ENCODE assay signal across 8 cellular contexts in genomic region chr4:174365018-174365587, GRCh38.
DNase-seq lines count a peak whose midpoint lies in the region; ATAC-seq, FAIRE-seq and TF ChIP-seq lines count a peak whose summit lies in the region.

No MANE protein-coding gene starts in this region.

- H3K4me1 Mint-ChIP-seq in GM23338 = peaks cover 6% of the 10 kb centered on the region

- no peak overlapping the region for H3K4me3 ChIP-seq in GM23338
- no peak overlapping the region for H3K4me3 ChIP-seq in foreskin fibroblast (ENCODE audit: low read depth in 1 of 2, low read length in 2 of 2)
- no peak overlapping the region for H3K4me3 ChIP-seq in stomach

- ATAC-seq in GM23338 = no peak

- H3K4me2 ChIP-seq in GM23338 = no peak overlapping the region

- peaks cover 35% of the 10 kb centered on the region; the same call in 2 of the 3 replicates for H3K9me3 Mint-ChIP-seq in GM23338

- DNase-seq in COLO829 (ENCODE audit: low spot score) (peak; percentile 27), GM23338 (ENCODE audit: low spot score) (peak; percentile 63), RCC 7860 (ENCODE audit: low spot score) (peak; percentile 6), foreskin fibroblast (peak in 1 of 2 donors; percentile 61), stomach (no peak), activated gamma-delta T cell (lab: John Stamatoyannopoulos, UW) (no peak), T-helper 9 cell (no peak), 8988T (no peak)

- no peaks in the 10 kb centered on the region for H3K9me2 ChIP-seq in GM23338 (ENCODE audit: insufficient read depth)

- peaks cover 9% of the 10 kb centered on the region for H3K4me1 ChIP-seq in GM23338 (ENCODE audit: insufficient read depth)
- peaks cover 0 to 3% (median 2%) of the 10 kb centered on the region in 4 donors for H3K4me1 ChIP-seq in stomach

- H3K27me3 Mint-ChIP-seq in GM23338 (ENCODE audit: insufficient read depth, low read depth, poor library complexity) = no peaks in the 10 kb centered on the region

- no peak overlapping the region for H2AFZ ChIP-seq in GM23338

- no peak overlapping the region for H3K27ac Mint-ChIP-seq in GM23338

- no peak for TF ChIP-seq POLR2A in stomach (IDR thresholded peaks at IDR 0.05)

- intact Hi-C loops in stomach (cut with DNase I; ENCODE audit: low total_unique reads) = loop anchor here (10.0 kb wide), 1 partner anchor 350 kb away; no protein-coding TSS in a partner anchor

- no peak overlapping the region for H3K4me3 Mint-ChIP-seq in GM23338

- H3K27me3 ChIP-seq in GM23338 (ENCODE audit: insufficient read depth) (no peaks in the 10 kb centered on the region), stomach (no peaks in the 10 kb centered on the region)

- peak; percentile 84 for FAIRE-seq in RCC 7860 (lab: Jason Lieb, UNC)

- TF ChIP-seq CTCF in GM23338 (conservative IDR thresholded peaks at IDR 0.05; ENCODE audit: low read depth in 2 of 2) (peak; percentile 53 to 80), foreskin fibroblast (IDR thresholded peaks at IDR 0.05; ENCODE audit: low read depth, low read length) (peak; percentile 9), stomach (IDR thresholded peaks at IDR 0.05) (peak in 4 of 7 experiments; percentile 39 to 55 (median 44))

- H3K36me3 ChIP-seq in GM23338 (ENCODE audit: insufficient read depth) = no peaks in the 10 kb centered on the region
- no peaks in the 10 kb centered on the region for H3K36me3 ChIP-seq in stomach

- H3K27ac ChIP-seq in GM23338 (ENCODE audit: low read depth) (no peak overlapping the region), stomach (no peak overlapping the region)

- H3K9me3 ChIP-seq in stomach = no peaks in the 10 kb centered on the region

- peaks cover 25% of the 10 kb centered on the region; the same call in 2 of the 3 replicates for H3K36me3 Mint-ChIP-seq in GM23338 (ENCODE audit: low read depth)

- WGBS in stomach, 5 donors = 5 to 27% (median 17%) methylated on average over 2 of the region's 2 CpGs

- TF ChIP-seq EP300 in stomach (IDR thresholded peaks at IDR 0.05) = no peak

- no peaks in the 10 kb centered on the region for H3K79me2 ChIP-seq in GM23338 (replicated peaks; ENCODE audit: insufficient read depth)

- H3F3A ChIP-seq in GM23338 (replicated peaks; ENCODE audit: low read depth) = no peaks in the 10 kb centered on the region

- no peaks in the 10 kb centered on the region for H4K20me1 ChIP-seq in GM23338 (replicated peaks; ENCODE audit: insufficient read depth)

TF ChIP-seq in GM23338, 12 proteins besides CTCF, POLR2A, EP300 and RAD21:
- TF ChIP-seq ZNF462 (CRISPR knock-in tag; IDR thresholded peaks at IDR 0.05) = no peak
- TF ChIP-seq EZH2 (IDR thresholded peaks at IDR 0.05; ENCODE audit: low read depth, unreplicated experiment) = no peak
- TF ChIP-seq STAT1 (IDR thresholded peaks at IDR 0.05; ENCODE audit: unreplicated experiment) = no peak
- no peak for TF ChIP-seq NANOG (IDR thresholded peaks at IDR 0.05; ENCODE audit: borderline replicate concordance)
- TF ChIP-seq JUNB (IDR thresholded peaks at IDR 0.05; ENCODE audit: unreplicated experiment) = no peak
- TF ChIP-seq ETS1 (IDR thresholded peaks at IDR 0.05) = no peak
- no peak for TF ChIP-seq POLR2AphosphoS5 (IDR thresholded peaks at IDR 0.05; ENCODE audit: low read depth)
- TF ChIP-seq CREB1 (CRISPR knock-in tag; IDR thresholded peaks at IDR 0.05; ENCODE audit: low read depth) = no peak
- TF ChIP-seq EZH2phosphoT487 (IDR thresholded peaks at IDR 0.05; ENCODE audit: unreplicated experiment) = no peak
- no peak for TF ChIP-seq ZNF114 (CRISPR knock-in tag; IDR thresholded peaks at IDR 0.05)
- no peak for TF ChIP-seq REST (IDR thresholded peaks at IDR 0.05; ENCODE audit: unreplicated experiment)

Comparison
In these comparisons a context has a peak if more than half of its experiments do, and no peak if none do; other contexts are left out.
1. DNase-seq: peak in COLO829 (single experiment), GM23338 (single experiment) and RCC 7860 (single experiment); none in stomach (single experiment), activated gamma-delta T cell (single experiment), T-helper 9 cell (single experiment) and 8988T (single experiment).
2. CTCF ChIP-seq: peak in every context shown above with its lines; median percentile 66 in GM23338; 44 in stomach; 9 in foreskin fibroblast.